1 cellular context compared by ENCODE assay signal in the genomic region with DNA sequence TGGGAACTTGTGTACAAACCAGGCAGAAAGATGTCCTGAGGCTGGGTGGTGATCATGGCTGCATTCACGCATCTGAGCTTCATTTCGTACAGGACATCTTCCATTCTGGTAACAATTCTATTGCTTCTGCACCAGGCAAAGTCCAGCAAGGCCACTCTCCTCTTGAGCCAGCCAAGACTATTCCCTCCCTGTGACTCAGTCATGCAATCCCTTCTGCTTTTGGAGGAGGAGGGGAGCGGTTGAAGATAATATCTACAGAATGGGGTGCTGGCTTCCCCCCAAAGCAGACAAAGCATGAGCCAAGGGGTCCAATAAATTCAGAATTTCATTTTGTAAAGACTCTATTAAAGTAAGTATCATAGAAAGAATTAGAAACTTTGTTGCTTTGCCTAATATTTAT.
TF ChIP-seq lines count a peak whose summit lies in the region.

No MANE protein-coding gene starts in this region.

TF ChIP-seq in endothelial cell of umbilical vein, 7 proteins besides CTCF, POLR2A, EP300 and RAD21:
- TF ChIP-seq POLR2AphosphoS5 (IDR thresholded peaks at IDR 0.05; ENCODE audit: insufficient read depth, low read depth, low read length): no peak
- TF ChIP-seq, protein P1, sequence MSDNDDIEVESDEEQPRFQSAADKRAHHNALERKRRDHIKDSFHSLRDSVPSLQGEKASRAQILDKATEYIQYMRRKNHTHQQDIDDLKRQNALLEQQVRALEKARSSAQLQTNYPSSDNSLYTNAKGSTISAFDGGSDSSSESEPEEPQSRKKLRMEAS (IDR thresholded peaks at IDR 0.05; ENCODE audit: insufficient read depth, insufficient read length): no peak
- TF ChIP-seq EZH2 (IDR thresholded peaks at IDR 0.05; ENCODE audit: borderline replicate concordance, low read depth, low read length, severe bottlenecking): no peak
- no peak for TF ChIP-seq FOS (IDR thresholded peaks at IDR 0.05; ENCODE audit: borderline replicate concordance, insufficient read depth, low read length)
- no peak for TF ChIP-seq GATA2 (IDR thresholded peaks at IDR 0.05; ENCODE audit: insufficient read depth, insufficient read length, low read depth, low read length)
- TF ChIP-seq MYC (IDR thresholded peaks at IDR 0.05; ENCODE audit: low read depth, low read length): no peak
- TF ChIP-seq JUN (IDR thresholded peaks at IDR 0.05; ENCODE audit: borderline replicate concordance, insufficient read depth, insufficient read length, low read depth): no peak
